8 cellular contexts compared by ENCODE assay signal in the genomic region with DNA sequence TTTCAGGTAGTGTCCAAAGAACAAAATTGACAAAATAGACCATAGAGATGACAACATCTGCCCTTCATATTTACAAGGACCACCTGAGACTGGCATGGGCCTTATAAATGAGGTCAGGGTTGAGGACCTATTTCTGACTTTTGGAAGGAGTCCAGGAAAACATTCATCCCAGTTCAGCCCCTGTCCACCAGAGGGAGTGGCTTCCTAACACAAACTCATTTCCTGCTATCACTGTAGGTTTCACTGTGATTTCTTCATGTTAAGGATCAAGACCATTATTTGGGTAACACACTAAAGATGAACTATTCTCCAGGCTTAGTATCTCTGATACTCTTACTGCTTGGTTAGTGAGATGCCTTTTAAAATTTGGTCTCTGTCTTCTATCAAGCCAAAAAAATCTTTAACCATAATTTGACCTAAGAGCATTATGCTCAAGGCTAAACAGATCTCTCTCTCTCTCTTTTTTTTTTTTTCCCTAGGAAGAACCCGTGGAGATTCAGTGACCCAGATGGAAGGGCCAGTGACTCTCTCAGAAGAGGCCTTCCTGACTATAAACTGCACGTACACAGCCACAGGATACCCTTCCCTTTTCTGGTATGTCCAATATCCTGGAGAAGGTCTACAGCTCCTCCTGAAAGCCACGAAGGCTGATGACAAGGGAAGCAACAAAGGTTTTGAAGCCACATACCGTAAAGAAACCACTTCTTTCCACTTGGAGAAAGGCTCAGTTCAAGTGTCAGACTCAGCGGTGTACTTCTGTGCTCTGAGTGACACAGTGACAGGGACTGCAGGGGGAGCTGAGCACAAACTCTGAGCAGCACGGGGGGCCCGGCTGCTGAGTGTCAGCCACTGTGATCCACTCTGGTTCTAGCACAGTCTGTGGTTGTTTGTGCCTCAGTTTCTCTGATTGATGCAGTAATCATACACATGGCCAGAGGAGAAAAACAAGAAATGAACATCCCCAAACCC.
DNase-seq lines count a peak whose midpoint lies in the region; ATAC-seq and TF ChIP-seq lines count a peak whose summit lies in the region.

No MANE protein-coding gene starts in this region.

- peaks cover 39% of the 10 kb centered on the region for H3K27me3 Mint-ChIP-seq in CD4-positive, CD25-positive, alpha-beta regulatory T cell
- H3K27me3 Mint-ChIP-seq in HFFc6 (ENCODE audit: insufficient read depth), result no peaks in the 10 kb centered on the region

- peaks cover 0 to 28% (median 8%) of the 10 kb centered on the region in 4 donors for H3K4me1 Mint-ChIP-seq in CD4-positive, CD25-positive, alpha-beta regulatory T cell
- H3K4me1 Mint-ChIP-seq in HFFc6 (ENCODE audit: low read depth), result no peaks in the 10 kb centered on the region

- peak overlapping the region; percentile 61 for H3K4me3 ChIP-seq in CD4-positive, CD25-positive, alpha-beta regulatory T cell (ENCODE audit: low read depth, low read length)
- no peak overlapping the region for H3K4me3 ChIP-seq in ovary

- 56 to 64% (median 58%) methylated on average over 7 of the region's 7 CpGs for WGBS in ovary, 3 donors

- peak overlapping the region; percentile 71 to 85 (median 81) for H3K4me3 Mint-ChIP-seq in CD4-positive, CD25-positive, alpha-beta regulatory T cell
- no peak overlapping the region for H3K4me3 Mint-ChIP-seq in HFFc6

- peak; percentile 48 to 58 for ATAC-seq in CD4-positive, CD25-positive, alpha-beta regulatory T cell (ENCODE audit: low read depth in 2 of 2)
- ATAC-seq in HG03159 (IDR thresholded peaks at IDR 0.05; ENCODE audit: unreplicated experiment), result no peak

- TF ChIP-seq CTCF in HFFc6 (IDR thresholded peaks at IDR 0.05) (peak; percentile 44), VCaP (conservative IDR thresholded peaks at IDR 0.05) (peak; percentile 71), ovary (IDR thresholded peaks at IDR 0.05) (no peak)

- peaks cover 2% of the 10 kb centered on the region for H3K27me3 ChIP-seq in CD4-positive, CD25-positive, alpha-beta regulatory T cell (ENCODE audit: control insufficient read depth, insufficient read depth, low read length)
- no peaks in the 10 kb centered on the region for H3K27me3 ChIP-seq in ovary

- DNase-seq in CD4-positive, CD25-positive, alpha-beta regulatory T cell, result peak; percentile 13 to 58 (median 27)
- DNase-seq in HFFc6, result no peak
- peak; percentile 22 to 50 for DNase-seq in erythroblast (lab: John Stamatoyannopoulos, UW)
- peak; percentile 41 for DNase-seq in stimulated activated CD4-positive, alpha-beta T cell treated with anti-CD3 and anti-CD28 coated beads, Interleukin-4, amount 100 ng/mL, for 24 hours
- DNase-seq in NCI-H2029 (lab: John Stamatoyannopoulos, UW), result no peak
- no peak for DNase-seq in ovary

- peaks cover 3% of the 10 kb centered on the region for H3K4me1 ChIP-seq in CD4-positive, CD25-positive, alpha-beta regulatory T cell (ENCODE audit: control insufficient read depth, insufficient read depth, low read length, poor library complexity, severe bottlenecking)
- H3K4me1 ChIP-seq in ovary (ENCODE audit: insufficient read depth), result no peaks in the 10 kb centered on the region

- H3K36me3 ChIP-seq in CD4-positive, CD25-positive, alpha-beta regulatory T cell (ENCODE audit: control insufficient read depth, insufficient read depth, low read length), result no peaks in the 10 kb centered on the region
- H3K36me3 ChIP-seq in ovary, result no peaks in the 10 kb centered on the region

- intact Hi-C loops in ovary (cut with DNase I), result no loop called here

- H3K27ac ChIP-seq in CD4-positive, CD25-positive, alpha-beta regulatory T cell (ENCODE audit: insufficient read depth, low read length, poor library complexity, severe bottlenecking), result peak overlapping the region; percentile 47
- no peak overlapping the region for H3K27ac ChIP-seq in VCaP
- no peak overlapping the region for H3K27ac ChIP-seq in ovary

- H3K9me3 Mint-ChIP-seq in CD4-positive, CD25-positive, alpha-beta regulatory T cell, result no peaks in the 10 kb centered on the region
- peaks cover 56% of the 10 kb centered on the region for H3K9me3 Mint-ChIP-seq in HFFc6

- TF ChIP-seq POLR2A in erythroblast (IDR thresholded peaks at IDR 0.05; ENCODE audit: low read length) (no peak), ovary (IDR thresholded peaks at IDR 0.05) (no peak)

- no peaks in the 10 kb centered on the region for H3K9me3 ChIP-seq in CD4-positive, CD25-positive, alpha-beta regulatory T cell (ENCODE audit: control insufficient read depth in 2 of 2, low read length in 2 of 2)
- no peaks in the 10 kb centered on the region for H3K9me3 ChIP-seq in ovary

- peak overlapping the region; percentile 79 to 88 (median 86) for H3K27ac Mint-ChIP-seq in CD4-positive, CD25-positive, alpha-beta regulatory T cell
- no peak overlapping the region for H3K27ac Mint-ChIP-seq in HFFc6

- no peaks in the 10 kb centered on the region for H3K36me3 Mint-ChIP-seq in CD4-positive, CD25-positive, alpha-beta regulatory T cell
- no peaks in the 10 kb centered on the region; the same call in 1 of the 2 replicates for H3K36me3 Mint-ChIP-seq in HFFc6 (ENCODE audit: low read depth)

- TF ChIP-seq EP300 in ovary (IDR thresholded peaks at IDR 0.05), result no peak

Comparison
In these comparisons a context has a peak if more than half of its experiments do, and no peak if none do; other contexts are left out.
1. DNase-seq: peak in CD4-positive, CD25-positive, alpha-beta regulatory T cell (3 of 3), erythroblast (2 of 2) and stimulated activated CD4-positive, alpha-beta T cell treated with anti-CD3 and anti-CD28 coated beads, Interleukin-4, amount 100 ng/mL, for 24 hours (single experiment); none in HFFc6 (single experiment), NCI-H2029 (single experiment) and ovary (0 of 5).
2. CTCF ChIP-seq: peak in HFFc6 (single experiment) and VCaP (single experiment); none in ovary (0 of 3).